Comparison of ENCODE assay signal across 8 cellular contexts in the genomic region with DNA sequence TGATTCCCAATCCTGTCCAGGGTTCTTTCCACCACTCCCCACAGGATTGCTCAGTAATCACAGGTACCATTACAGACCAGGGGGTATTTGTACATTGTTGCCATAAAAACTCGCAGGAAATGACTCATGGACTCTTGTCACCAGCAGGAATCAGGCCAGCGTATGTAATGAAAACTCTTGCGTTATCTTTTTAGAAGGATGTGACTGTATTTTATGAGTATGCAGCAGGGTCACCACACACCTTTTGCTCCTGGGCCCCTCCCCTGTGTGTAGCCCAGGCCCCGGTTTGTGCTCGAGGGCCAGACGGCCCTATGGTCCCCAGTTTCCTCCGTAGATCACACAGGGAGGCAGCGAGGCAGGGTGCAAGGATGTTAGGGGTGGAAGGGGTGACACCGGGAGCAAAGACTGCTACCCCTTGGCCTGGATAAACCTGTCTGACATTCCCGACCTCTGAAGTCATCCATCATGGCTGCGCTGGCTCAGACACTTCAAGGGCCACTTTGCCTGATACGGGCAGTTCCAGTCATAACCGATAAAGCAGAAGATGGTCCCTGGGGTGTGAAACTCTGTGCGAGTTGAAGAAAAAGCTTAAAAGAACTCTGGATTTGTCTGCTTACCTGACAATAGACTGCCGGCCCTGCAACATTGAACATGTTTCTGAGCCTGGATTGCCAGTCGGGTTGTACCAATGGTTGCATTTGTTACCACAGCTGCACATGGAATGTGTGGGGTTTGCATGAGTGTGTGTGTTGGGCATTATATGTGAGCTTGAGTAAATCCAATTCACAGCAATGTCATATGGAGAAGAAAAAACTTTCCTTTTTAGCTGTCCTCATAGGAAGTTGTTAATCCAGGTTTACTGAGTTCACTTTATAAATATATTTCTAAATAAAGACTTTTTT. TPM values are rescaled to one million over a fixed set of nuclear protein-coding genes. Genes with fewer than 3 reads are reported as not detected.
DNase-seq lines count a peak whose midpoint lies in the region; ATAC-seq, FAIRE-seq and TF ChIP-seq lines count a peak whose summit lies in the region.

No MANE protein-coding gene starts in this region.

- H3K36me3 ChIP-seq in brain microvascular endothelial cell (replicated peaks) (peaks cover 73% of the 10 kb centered on the region), mesodermal cell (ENCODE audit: control insufficient read depth, insufficient read depth, low read length) (peaks cover 71% of the 10 kb centered on the region)

- H3K9me3 Mint-ChIP-seq in mesothelial cell of epicardium = no peaks in the 10 kb centered on the region
- peaks cover 0 to 2% (median 0%) of the 10 kb centered on the region in 9 donors for H3K9me3 Mint-ChIP-seq in naive thymus-derived CD8-positive, alpha-beta T cell

- no peaks in the 10 kb centered on the region for H3K36me3 Mint-ChIP-seq in mesothelial cell of epicardium
- H3K36me3 Mint-ChIP-seq in naive thymus-derived CD8-positive, alpha-beta T cell = no peaks in the 10 kb centered on the region

- no peak for ATAC-seq in naive thymus-derived CD8-positive, alpha-beta T cell

- 86 to 91% methylated on average over 15 of the region's 16 CpGs for WGBS in mesodermal cell (ENCODE audit: insufficient coverage in 2 of 2), 2 experiments

- H3K4me3 ChIP-seq in brain microvascular endothelial cell (ENCODE audit: low read depth, low read length) (no peak overlapping the region), mesodermal cell (ENCODE audit: extremely low read depth, insufficient read depth, low read length, poor library complexity, severe bottlenecking) (no peak overlapping the region)

- no peak for FAIRE-seq in D721Med (lab: Jason Lieb, UNC)

- no peaks in the 10 kb centered on the region for H3K9me3 ChIP-seq in mesodermal cell (ENCODE audit: control insufficient read depth, low read length)

- H3K27ac Mint-ChIP-seq in mesothelial cell of epicardium = no peak overlapping the region
- peak overlapping the region in 2 of 10 donors; percentile 26 to 27 for H3K27ac Mint-ChIP-seq in naive thymus-derived CD8-positive, alpha-beta T cell

- H3K27me3 ChIP-seq in brain microvascular endothelial cell (replicated peaks) = no peaks in the 10 kb centered on the region

- H3K27ac ChIP-seq in brain microvascular endothelial cell = peak overlapping the region; percentile 95
- peak overlapping the region; percentile 94 for H3K27ac ChIP-seq in mesodermal cell (ENCODE audit: low read depth, low read length, severe bottlenecking)
- H3K27ac ChIP-seq in caudate nucleus (ENCODE audit: low read depth, low read length) = no peak overlapping the region

- peak; percentile 95 for DNase-seq in Daoy (ENCODE audit: low read depth)
- DNase-seq in NCI-H2081 (lab: John Stamatoyannopoulos, UW) = peak; percentile 15 to 81
- peak; percentile 94 for DNase-seq in brain microvascular endothelial cell
- no peak for DNase-seq in mesothelial cell of epicardium (ENCODE audit: low spot score in 2 of 2, unreplicated experiment in 2 of 2)
- no peak for DNase-seq in D721Med (ENCODE audit: insufficient read length, low spot score)
- DNase-seq in caudate nucleus (lab: John Stamatoyannopoulos, UW) = no peak
- no peak for DNase-seq in naive thymus-derived CD8-positive, alpha-beta T cell

- no peak for TF ChIP-seq CTCF in brain microvascular endothelial cell (IDR thresholded peaks at IDR 0.05; ENCODE audit: low read depth, low read length, missing control alignments)
- no peak for TF ChIP-seq CTCF in mesothelial cell of epicardium (IDR thresholded peaks at IDR 0.05; ENCODE audit: unreplicated experiment)
- TF ChIP-seq CTCF in D721Med (IDR thresholded peaks at IDR 0.05; ENCODE audit: insufficient read depth, missing control alignments) = no peak

- in situ Hi-C loops in brain microvascular endothelial cell (cut with HindIII; ENCODE audit: low pct_ligation_motif_present, low sequenced_read_pairs) = no loop called here

- H3K27me3 Mint-ChIP-seq in mesothelial cell of epicardium (ENCODE audit: low read depth) = no peaks in the 10 kb centered on the region
- H3K27me3 Mint-ChIP-seq in naive thymus-derived CD8-positive, alpha-beta T cell = no peaks in the 10 kb centered on the region

- H3K4me1 ChIP-seq in mesodermal cell (ENCODE audit: control insufficient read depth, insufficient read depth, low read length, poor library complexity, severe bottlenecking) = peaks cover 54% of the 10 kb centered on the region

- POLR2A ChIA-PET in naive thymus-derived CD8-positive, alpha-beta T cell (lab: Charles Lee) = no interaction called here

- peaks cover 19% of the 10 kb centered on the region for H3K4me1 Mint-ChIP-seq in mesothelial cell of epicardium
- H3K4me1 Mint-ChIP-seq in naive thymus-derived CD8-positive, alpha-beta T cell = peaks cover 0 to 8% (median 1%) of the 10 kb centered on the region in 4 donors

- no peak overlapping the region for H3K4me3 Mint-ChIP-seq in mesothelial cell of epicardium
- H3K4me3 Mint-ChIP-seq in naive thymus-derived CD8-positive, alpha-beta T cell = no peak overlapping the region

RNA-seq across cellular contexts. Expression of gene MICAL2, which starts 57.0 kb away (rescaled TPM):
- 135 and 178 TPM in 2 replicates for total RNA-seq in Daoy (2014; rRNA removed; shearing (Covaris generic))
- 99.2 TPM for polyA plus RNA-seq in mesodermal cell (2013, experiment 1 of 2)
- polyA plus RNA-seq in mesodermal cell (2013, experiment 2 of 2) = 85.1 TPM
- total RNA-seq in mesothelial cell of epicardium = 8.9 to 15.4 TPM (median 15.0 TPM) in 3 replicates
- 1 to 10 TPM; 5.0 to 7.0 TPM for total RNA-seq in naive thymus-derived CD8-positive, alpha-beta T cell
- 10 to 100 TPM in 1 of 3 donors, 1 to 10 TPM in 2; 2.3 to 12.3 (median 2.8) TPM for polyA plus RNA-seq in naive thymus-derived CD8-positive, alpha-beta T cell

Comparison
In these comparisons a context has a peak if more than half of its experiments do, and no peak if none do; other contexts are left out.
1. DNase-seq: peak in Daoy (single experiment), NCI-H2081 (2 of 2) and brain microvascular endothelial cell (single experiment); none in mesothelial cell of epicardium (0 of 2), D721Med (single experiment), caudate nucleus (0 of 61) and naive thymus-derived CD8-positive, alpha-beta T cell (0 of 10).